In genomic region chr20:46709055-46709458, GRCh38 we compare ENCODE assay signal across 8 cellular contexts. TPM values are rescaled to one million over a fixed set of nuclear protein-coding genes. Genes with fewer than 3 reads are reported as not detected.
DNase-seq lines count a peak whose midpoint lies in the region; ATAC-seq, FAIRE-seq and TF ChIP-seq lines count a peak whose summit lies in the region.

No MANE protein-coding gene starts in this region.

- no peaks in the 10 kb centered on the region for H4K20me1 ChIP-seq in BLaER1 treated with 17β-estradiol and CSF1 and Interleukin-3, amounts not matched to agents 10 nM and 100 nM

- peaks cover 10 to 18% (median 12%) of the 10 kb centered on the region in 10 experiments; a peak in 15 of 20 replicates for H3K4me1 ChIP-seq in BLaER1 treated with 17β-estradiol and CSF1 and Interleukin-3, amounts not matched to agents 10 nM and 100 nM
- H3K4me1 ChIP-seq in SJSA1 (replicated peaks) (peaks cover 12% of the 10 kb centered on the region), pancreas (peaks cover 0 to 24% (median 9%) of the 10 kb centered on the region in 3 donors)

- DNase-seq in SJSA1 (ENCODE audit: low read depth in 1 of 2, low spot score in 2 of 2) (peak in 1 of 2 experiments; percentile 12), fibroblast of the aortic adventitia (ENCODE audit: low read depth) (no peak), pancreas (no peak), LoVo (ENCODE audit: low spot score) (no peak)
- no peak for DNase-seq in stimulated activated CD4-positive, alpha-beta T cell treated with anti-CD3 and anti-CD28 coated beads, Interleukin-12 subunit alpha, Interleukin-12 subunit beta, amount 100 ng/mL, for 4 hours
- DNase-seq in effector CD8-positive, alpha-beta T cell (lab: John Stamatoyannopoulos, UW): no peak

- 55 to 57% methylated on average over 12 to 13 of the region's 13 CpGs for WGBS in pancreas, 2 donors

- no peak for FAIRE-seq in pancreas (lab: Jason Lieb, UNC)

- H3K4me3 ChIP-seq in BLaER1 treated with 17β-estradiol and CSF1 and Interleukin-3, amounts not matched to agents 10 nM and 100 nM: peak overlapping the region; percentile 61 to 73 (median 64); a peak in 18 of 20 replicates
- H3K4me3 ChIP-seq in SJSA1: peak overlapping the region; percentile 69
- peak overlapping the region; percentile 81 for H3K4me3 ChIP-seq in fibroblast of the aortic adventitia (ENCODE audit: low read depth, low read length)
- peak overlapping the region; percentile 49 to 86 (median 66) for H3K4me3 ChIP-seq in pancreas

- intact Hi-C loops in pancreas (cut with DNase I): no loop called here

- ATAC-seq in pancreas (peak; percentile 32 to 40 (median 35)), HG02798 (IDR thresholded peaks at IDR 0.05; ENCODE audit: poor library complexity, unreplicated experiment) (no peak)

- peak overlapping the region; percentile 78 to 96 (median 91) for H3K4me2 ChIP-seq in BLaER1 treated with 17β-estradiol and CSF1 and Interleukin-3, amounts not matched to agents 10 nM and 100 nM

- peak overlapping the region; percentile 68 to 80 (median 78) for H3K9ac ChIP-seq in BLaER1 treated with 17β-estradiol and CSF1 and Interleukin-3, amounts not matched to agents 10 nM and 100 nM

- no peaks in the 10 kb centered on the region; a peak in 1 of 22 replicates for H3K36me3 ChIP-seq in BLaER1 treated with 17β-estradiol and CSF1 and Interleukin-3, amounts not matched to agents 10 nM and 100 nM
- H3K36me3 ChIP-seq in SJSA1 (no peaks in the 10 kb centered on the region; the same call in none of the 2 replicates), pancreas (no peaks in the 10 kb centered on the region)

- peaks cover 18 to 35% (median 28%) of the 10 kb centered on the region in 11 experiments for H3K9me3 ChIP-seq in BLaER1 treated with 17β-estradiol and CSF1 and Interleukin-3, amounts not matched to agents 10 nM and 100 nM (replicated peaks in 1 of 11)
- H3K9me3 ChIP-seq in SJSA1 (replicated peaks): no peaks in the 10 kb centered on the region; the same call in 1 of the 2 replicates
- no peaks in the 10 kb centered on the region for H3K9me3 ChIP-seq in pancreas

- TF ChIP-seq CTCF in fibroblast of the aortic adventitia (IDR thresholded peaks at IDR 0.05; ENCODE audit: insufficient read depth, low read length) (no peak), pancreas (IDR thresholded peaks at IDR 0.05) (no peak)

- peaks cover 26 to 35% (median 32%) of the 10 kb centered on the region in 11 experiments for H3K27me3 ChIP-seq in BLaER1 treated with 17β-estradiol and CSF1 and Interleukin-3, amounts not matched to agents 10 nM and 100 nM
- no peaks in the 10 kb centered on the region for H3K27me3 ChIP-seq in SJSA1 (replicated peaks)
- H3K27me3 ChIP-seq in pancreas: no peaks in the 10 kb centered on the region

- H3K27ac ChIP-seq in BLaER1 treated with 17β-estradiol and CSF1 and Interleukin-3, amounts not matched to agents 10 nM and 100 nM: peak overlapping the region in 7 of 11 experiments; percentile 55 to 70 (median 60); a peak in 9 of 22 replicates
- H3K27ac ChIP-seq in SJSA1 (peak overlapping the region; percentile 54; the same call in 1 of the 2 replicates), pancreas (peak overlapping the region; percentile 67 to 82 (median 73))

RNA-seq across cellular contexts. Expression of gene SLC2A10, which starts 0.4 kb away (rescaled TPM):
- total RNA-seq in SJSA1 (2014; rRNA removed; shearing (Covaris generic)): 18.5 and 19.2 TPM in 2 replicates
- total RNA-seq in fibroblast of the aortic adventitia (ENCODE audit: low replicate concordance) (37.4 and 43.4 TPM in 2 replicates), pancreas (10 to 100 TPM; 11.6 to 20.9 (median 14.3) TPM)
- polyA plus RNA-seq in pancreas: 10 to 100 TPM; 10.9 to 12.0 TPM

RNA-seq across cellular contexts. Expression of gene TP53RK, which starts 19.8 kb away (rescaled TPM):
- total RNA-seq in SJSA1 (2014; rRNA removed; shearing (Covaris generic)): 28.9 and 30.1 TPM in 2 replicates
- total RNA-seq in fibroblast of the aortic adventitia (ENCODE audit: low replicate concordance) (12.4 and 17.4 TPM in 2 replicates), pancreas (1 to 10 TPM; 2.7 to 4.6 (median 3.8) TPM)
- 1 to 10 TPM; 2.5 to 6.1 TPM for polyA plus RNA-seq in pancreas

RNA-seq across cellular contexts. Expression of gene SLC13A3, which starts 57.8 kb away (rescaled TPM):
- not detected in 2 replicates for total RNA-seq in SJSA1 (2014; rRNA removed; shearing (Covaris generic))
- total RNA-seq in fibroblast of the aortic adventitia (ENCODE audit: low replicate concordance): 3.0 and 4.2 TPM in 2 replicates
- 1 to 10 TPM; 2.7 to 7.8 (median 5.8) TPM for total RNA-seq in pancreas
- polyA plus RNA-seq in pancreas: 1 to 10 TPM in 1 of 2 donors, under 1 TPM in 1; 0.68 to 2.3 TPM
